In the genomic region with DNA sequence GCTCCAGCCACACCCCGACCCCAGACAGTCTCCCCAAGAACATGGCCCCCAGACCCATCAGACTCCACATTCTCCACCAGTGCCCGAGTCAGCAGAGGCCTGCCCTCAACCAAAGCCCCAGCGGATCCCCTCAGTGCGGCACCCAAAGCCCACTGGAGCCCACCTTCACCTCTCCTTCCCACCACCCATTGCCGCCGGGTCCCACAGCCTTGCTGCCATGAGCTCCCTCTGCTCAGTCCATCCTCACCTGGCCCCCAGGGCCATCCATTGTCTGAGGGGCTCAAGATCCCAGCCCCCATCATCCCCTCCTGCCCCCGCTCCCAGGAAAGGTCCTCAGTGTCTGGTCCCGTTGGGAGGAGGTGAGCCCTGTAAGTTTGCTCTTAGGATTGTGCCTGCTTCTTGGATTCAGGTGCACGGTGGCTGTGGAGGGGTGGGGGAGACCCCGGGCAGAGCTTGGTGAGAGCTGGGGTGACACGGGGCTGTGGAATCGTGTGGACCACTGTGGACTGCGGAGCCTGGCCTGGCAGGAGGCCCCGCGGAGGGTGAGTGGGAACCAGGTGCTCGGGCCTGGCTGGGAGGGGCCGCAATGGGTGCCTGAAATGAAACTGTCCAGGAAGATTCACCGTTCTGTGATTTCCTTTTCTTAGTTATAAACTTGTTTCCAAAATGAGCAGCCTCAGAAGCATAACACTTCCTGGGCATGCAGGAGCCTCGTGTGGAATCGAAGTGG, we compare ENCODE assay signal across 23 cellular contexts. TPM values are rescaled to one million over a fixed set of nuclear protein-coding genes. Genes with fewer than 3 reads are reported as not detected.
DNase-seq lines count a peak whose midpoint lies in the region; ATAC-seq and TF ChIP-seq lines count a peak whose summit lies in the region.
"Had no signal": no experiment of that assay in that cellular context is flagged by ENCODE, and none has a peak within 500 bp of the region (broad histone marks: within the 10 kb centered on the region; RNA-seq: fewer than 3 reads in every experiment).

No MANE protein-coding gene starts in this region.

- H3K36me3 Mint-ChIP-seq in chondrocyte (ENCODE audit: low read depth) = no peaks in the 10 kb centered on the region
- H3K36me3 Mint-ChIP-seq: immature natural killer cell; naive thymus-derived CD8-positive, alpha-beta T cell; WTC11 had no signal

- H3K36me3 ChIP-seq in H7 (replicated peaks; ENCODE audit: control insufficient read depth, insufficient read depth, low read length) (no peaks in the 10 kb centered on the region), spleen (no peaks in the 10 kb centered on the region)
- H3K36me3 ChIP-seq: adrenal gland, cardiac muscle cell, Peyer's patch, vagina had no signal

- peak; percentile 7 for DNase-seq in activated naive CD4-positive, alpha-beta T cell treated with anti-CD3 and anti-CD28 coated beads, Interleukin-2, amount 50 U/mL, for 16 hours
- DNase-seq in activated naive CD4-positive, alpha-beta T cell (lab: John Stamatoyannopoulos, UW) = no peak
- DNase-seq in H7 (peak; percentile 49), chondrocyte (ENCODE audit: low spot score) (peak; percentile 93), spleen (peak; percentile 63), UCSD-AML1 (lab: John Stamatoyannopoulos, UW; ENCODE audit: unreplicated experiment) (no peak)
- DNase-seq: COR-L47; effector CD8-positive, alpha-beta T cell; immature natural killer cell; NCI-H1092 treated with DMSO at 0.1 percent for 48 hours; NCI-H2171; psoas muscle; stimulated activated CD4-positive, alpha-beta T cell treated with anti-CD3 and anti-CD28 coated beads, Interleukin-12 subunit alpha, Interleukin-12 subunit beta, amount 100 ng/mL, for 4 hours; stimulated activated naive CD4-positive, alpha-beta T cell treated with Interleukin-2 at 50 U/mL for 16 hours had no signal

- TF ChIP-seq POLR2A in spleen (IDR thresholded peaks at IDR 0.05) = no peak

- intact Hi-C loops in spleen (cut with DNase I; ENCODE audit: low total_unique reads) = no loop called here

- no peak overlapping the region for H3K4me3 Mint-ChIP-seq in chondrocyte (ENCODE audit: unreplicated experiment)
- H3K4me3 Mint-ChIP-seq: immature natural killer cell; naive thymus-derived CD8-positive, alpha-beta T cell; WTC11 had no signal

- 77 to 84% (median 84%) methylated on average over 20 of the region's 20 CpGs for WGBS in spleen, 5 donors

- H3K4me1 Mint-ChIP-seq in chondrocyte (ENCODE audit: low read depth) = peaks cover 7% of the 10 kb centered on the region
- H3K4me1 Mint-ChIP-seq: immature natural killer cell had no signal

- no peaks in the 10 kb centered on the region for H3K27me3 Mint-ChIP-seq in chondrocyte (ENCODE audit: low read depth)

- H3K4me1 ChIP-seq in spleen = no peaks in the 10 kb centered on the region
- H3K4me1 ChIP-seq: adrenal gland, Peyer's patch, psoas muscle had no signal

- H3K4me3 ChIP-seq in H7 (ENCODE audit: insufficient read depth, low read depth, low read length) (no peak overlapping the region), spleen (no peak overlapping the region)
- H3K4me3 ChIP-seq: adrenal gland, cardiac muscle cell, Peyer's patch, psoas muscle, vagina had no signal

- TF ChIP-seq CTCF in chondrocyte (IDR thresholded peaks at IDR 0.05) = no peak
- no peak for TF ChIP-seq CTCF in spleen (IDR thresholded peaks at IDR 0.05 in 8 of 11, conservative IDR thresholded peaks at IDR 0.05 in 3 of 11)

- no peak overlapping the region for H3K27ac Mint-ChIP-seq in chondrocyte (ENCODE audit: unreplicated experiment)
- H3K27ac Mint-ChIP-seq: immature natural killer cell, WTC11 had no signal

- no peaks in the 10 kb centered on the region for H3K27me3 ChIP-seq in H7 (ENCODE audit: control insufficient read depth, insufficient read depth, low read length)
- peaks cover 0 to 16% (median 0%) of the 10 kb centered on the region in 7 donors for H3K27me3 ChIP-seq in spleen (replicated peaks in 1 of 7)
- H3K27me3 ChIP-seq: adrenal gland, cardiac muscle cell, Peyer's patch, vagina had no signal

- no peak for ATAC-seq in GM19395 (IDR thresholded peaks at IDR 0.05; ENCODE audit: unreplicated experiment)
- ATAC-seq in HG02870 (IDR thresholded peaks at IDR 0.05; ENCODE audit: unreplicated experiment) = no peak
- ATAC-seq: naive thymus-derived CD8-positive, alpha-beta T cell; psoas muscle; WTC11 had no signal

- H3K9me3 ChIP-seq in spleen = no peaks in the 10 kb centered on the region
- H3K9me3 ChIP-seq: adrenal gland, Peyer's patch, psoas muscle, vagina had no signal

- no peaks in the 10 kb centered on the region for H3K9me3 Mint-ChIP-seq in chondrocyte (ENCODE audit: low read depth)
- H3K9me3 Mint-ChIP-seq: immature natural killer cell; naive thymus-derived CD8-positive, alpha-beta T cell; WTC11 had no signal

- no peak overlapping the region for H3K27ac ChIP-seq in spleen
- H3K27ac ChIP-seq: adrenal gland, cardiac muscle cell, KMS-11, Peyer's patch, psoas muscle, vagina had no signal

RNA-seq across cellular contexts. Expression of gene GPC1, which starts 32.7 kb away (rescaled TPM):
- 28.4 and 32.0 TPM in 2 replicates for total RNA-seq in H7 (2014; rRNA removed; shearing (Covaris generic))
- total RNA-seq in chondrocyte = 261 to 354 TPM (median 264 TPM) in 3 replicates
- 10 to 100 TPM in 5 of 7 donors, 1 to 10 TPM in 2; 7.9 to 25.0 (median 18.6) TPM for total RNA-seq in spleen
- polyA plus RNA-seq in spleen = 10 to 100 TPM in 1 of 3 donors, 1 to 10 TPM in 2; 4.1 to 12.4 (median 9.1) TPM
- polyA plus RNA-seq: immature natural killer cell had no signal

Comparison
In these comparisons a context has a peak if more than half of its experiments do, and no peak if none do; other contexts are left out.
1. DNase-seq: peak in activated naive CD4-positive, alpha-beta T cell treated with anti-CD3 and anti-CD28 coated beads, Interleukin-2, amount 50 U/mL, for 16 hours (single experiment), H7 (single experiment), chondrocyte (single experiment) and spleen (single experiment); none in activated naive CD4-positive, alpha-beta T cell (0 of 4) and UCSD-AML1 (single experiment).